In genomic region chr6:1598886-1599285, GRCh38 we compare ENCODE assay signal across 30 cellular contexts. TPM values are rescaled to one million over a fixed set of nuclear protein-coding genes. Genes with fewer than 3 reads are reported as not detected.
"Had no signal": no experiment of that assay in that cellular context is flagged by ENCODE, and none has a peak within 500 bp of the region (broad histone marks: within the 10 kb centered on the region; RNA-seq: fewer than 3 reads in every experiment).

No MANE protein-coding gene starts in this region.

- H3K36me3 Mint-ChIP-seq: activated naive CD4-positive, alpha-beta T cell treated with anti-CD3 and anti-CD28 coated beads, Interleukin-2, amount 10 ng/mL, durations not matched to agents 7 days and 5 days; activated naive CD4-positive, alpha-beta T cell treated with anti-CD3 and anti-CD28 coated beads, Interleukin-2, amount 50 U/mL, for 72 hours; activated naive CD8-positive, alpha-beta T cell treated with anti-CD3 and anti-CD28 coated beads, Interleukin-2, amount 10 ng/mL, durations not matched to agents 7 days and 5 days; brain; WTC11 had no signal

- H3K27ac Mint-ChIP-seq: activated CD8-positive, alpha-beta T cell treated with anti-CD3 and anti-CD28 coated beads for 36 hours; activated naive CD4-positive, alpha-beta T cell treated with anti-CD3 and anti-CD28 coated beads, Interleukin-2, amount 10 ng/mL, durations not matched to agents 7 days and 5 days; activated naive CD4-positive, alpha-beta T cell treated with anti-CD3 and anti-CD28 coated beads, Interleukin-2, amount 50 U/mL, for 72 hours; activated naive CD8-positive, alpha-beta T cell treated with anti-CD3 and anti-CD28 coated beads, Interleukin-2, amount 10 ng/mL, durations not matched to agents 7 days and 5 days; dendritic cell treated with granulocyte-macrophage colony-stimulating factor and Interleukin-4, amounts not matched to agents 40 ng/mL and 50 ng/mL, for 4 days; WTC11 had no signal

- DNase-seq: activated CD4-positive, alpha-beta T cell treated with anti-CD3 and anti-CD28 coated beads for 1 hour; activated CD4-positive, alpha-beta T cell treated with anti-CD3 and anti-CD28 coated beads for 4 hours; activated CD4-positive, alpha-beta T cell treated with anti-CD3 and anti-CD28 coated beads, Interleukin-2, amount 50 U/mL, for 1 hour; activated CD4-positive, alpha-beta T cell treated with anti-CD3 and anti-CD28 coated beads, Interleukin-2, amount 50 U/mL, for 48 hours; activated CD8-positive, alpha-beta memory T cell treated with anti-CD3 and anti-CD28 coated beads for 24 hours; activated CD8-positive, alpha-beta T cell treated with anti-CD3 and anti-CD28 coated beads for 36 hours; activated gamma-delta T cell; activated naive CD4-positive, alpha-beta T cell; activated naive CD4-positive, alpha-beta T cell treated with anti-CD3 and anti-CD28 coated beads, Interleukin-2, amount 10 ng/mL, durations not matched to agents 7 days and 5 days; activated naive CD8-positive, alpha-beta T cell treated with anti-CD3 and anti-CD28 coated beads, Interleukin-2, amount 10 ng/mL, durations not matched to agents 7 days and 5 days; activated T-cell treated with anti-CD3 and anti-CD28 coated beads, Interleukin-2, amount 50 U/mL, for 48 hours; central memory CD4-positive, alpha-beta T cell; cerebellar nuclear complex; colonic mucosa; dorsolateral prefrontal cortex; effector memory CD4-positive, alpha-beta T cell; foreskin keratinocyte; gastrocnemius medialis; T-helper 2 cell had no signal

- H3K27ac ChIP-seq: breast epithelium, cardiac muscle cell, colonic mucosa, dorsolateral prefrontal cortex, esophagus muscularis mucosa, foreskin keratinocyte, gastrocnemius medialis, VCaP had no signal

- H3K4me1 ChIP-seq: colonic mucosa, foreskin keratinocyte had no signal

- H3K27me3 ChIP-seq: ascending aorta had no signal

- H3K4me3 Mint-ChIP-seq: activated CD8-positive, alpha-beta T cell treated with anti-CD3 and anti-CD28 coated beads for 36 hours; activated naive CD4-positive, alpha-beta T cell treated with anti-CD3 and anti-CD28 coated beads, Interleukin-2, amount 10 ng/mL, durations not matched to agents 7 days and 5 days; activated naive CD8-positive, alpha-beta T cell treated with anti-CD3 and anti-CD28 coated beads, Interleukin-2, amount 10 ng/mL, durations not matched to agents 7 days and 5 days; brain; dendritic cell treated with granulocyte-macrophage colony-stimulating factor and Interleukin-4, amounts not matched to agents 40 ng/mL and 50 ng/mL, for 4 days; endodermal cell; WTC11 had no signal

- H3K4me3 ChIP-seq: breast epithelium, cardiac muscle cell, colonic mucosa, dorsolateral prefrontal cortex, esophagus muscularis mucosa, gastrocnemius medialis had no signal

- ATAC-seq: activated CD8-positive, alpha-beta T cell treated with anti-CD3 and anti-CD28 coated beads for 36 hours; activated naive CD4-positive, alpha-beta T cell treated with anti-CD3 and anti-CD28 coated beads, Interleukin-2, amount 50 U/mL, for 72 hours; foreskin keratinocyte; gastrocnemius medialis; WTC11 had no signal

- H3K9me3 ChIP-seq: ascending aorta, breast epithelium, colonic mucosa, esophagus muscularis mucosa, gastrocnemius medialis had no signal

- H3K9me3 Mint-ChIP-seq: activated CD8-positive, alpha-beta T cell treated with anti-CD3 and anti-CD28 coated beads for 36 hours; activated naive CD4-positive, alpha-beta T cell treated with anti-CD3 and anti-CD28 coated beads, Interleukin-2, amount 10 ng/mL, durations not matched to agents 7 days and 5 days; activated naive CD4-positive, alpha-beta T cell treated with anti-CD3 and anti-CD28 coated beads, Interleukin-2, amount 50 U/mL, for 72 hours; activated naive CD8-positive, alpha-beta T cell treated with anti-CD3 and anti-CD28 coated beads, Interleukin-2, amount 10 ng/mL, durations not matched to agents 7 days and 5 days; dendritic cell treated with granulocyte-macrophage colony-stimulating factor and Interleukin-4, amounts not matched to agents 40 ng/mL and 50 ng/mL, for 4 days; endodermal cell; WTC11 had no signal

- H3K36me3 ChIP-seq: ascending aorta, breast epithelium, cardiac muscle cell, colonic mucosa, esophagus muscularis mucosa, gastrocnemius medialis had no signal

RNA-seq across cellular contexts. Expression of gene FOXC1, which starts 10.8 kb away (rescaled TPM):
- total RNA-seq: activated naive CD8-positive, alpha-beta T cell treated with anti-CD3 and anti-CD28 coated beads, Interleukin-2, amount 10 ng/mL, durations not matched to agents 7 days and 5 days; T-helper 1 cell treated with Interleukin-12 subunit alpha and Interleukin-12 subunit beta and Interleukin-4 antibody, amounts not matched to agents 30 ng/mL and 1 ng/mL, for 36 hours had no signal
